In the genomic region with DNA sequence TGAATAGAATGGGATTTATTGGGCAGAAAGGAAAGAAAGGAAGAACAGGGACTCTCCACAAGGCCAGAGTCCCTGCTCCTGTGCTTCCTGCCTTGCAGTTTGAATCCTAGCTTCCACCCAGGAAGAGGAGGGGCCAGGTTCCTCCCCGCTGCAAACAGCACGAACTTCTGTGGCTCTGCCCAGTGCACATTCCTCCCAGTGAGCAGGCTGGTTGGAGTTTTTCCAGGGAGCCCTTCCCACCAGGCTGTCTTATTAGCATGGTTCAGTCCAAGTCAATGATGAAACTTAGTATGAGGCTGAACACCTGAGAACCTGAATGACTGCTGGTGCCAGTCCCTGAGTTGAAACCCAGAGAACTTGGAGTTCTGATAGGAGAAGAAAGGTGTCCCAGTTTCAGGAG, we compare ENCODE assay signal across 1 cellular context.
TF ChIP-seq lines count a peak whose summit lies in the region.

No MANE protein-coding gene starts in this region.

TF ChIP-seq in SK-N-SH, 30 proteins besides CTCF, POLR2A, EP300 and RAD21 (continued from another document):
- no peak for TF ChIP-seq USF1 (IDR thresholded peaks at IDR 0.05; ENCODE audit: borderline replicate concordance, low read depth)
- TF ChIP-seq, protein P1, sequence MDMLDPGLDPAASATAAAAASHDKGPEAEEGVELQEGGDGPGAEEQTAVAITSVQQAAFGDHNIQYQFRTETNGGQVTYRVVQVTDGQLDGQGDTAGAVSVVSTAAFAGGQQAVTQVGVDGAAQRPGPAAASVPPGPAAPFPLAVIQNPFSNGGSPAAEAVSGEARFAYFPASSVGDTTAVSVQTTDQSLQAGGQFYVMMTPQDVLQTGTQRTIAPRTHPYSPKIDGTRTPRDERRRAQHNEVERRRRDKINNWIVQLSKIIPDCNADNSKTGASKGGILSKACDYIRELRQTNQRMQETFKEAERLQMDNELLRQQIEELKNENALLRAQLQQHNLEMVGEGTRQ (IDR thresholded peaks at IDR 0.05; ENCODE audit: borderline replicate concordance, low read depth, low read length): no peak
- TF ChIP-seq SIN3A (IDR thresholded peaks at IDR 0.05; ENCODE audit: borderline replicate concordance, low read depth, low read length): no peak
- no peak; the same call in 1 of the 2 replicates for TF ChIP-seq GABPA (IDR thresholded peaks at IDR 0.05; ENCODE audit: low read depth)
- TF ChIP-seq, protein P2, sequence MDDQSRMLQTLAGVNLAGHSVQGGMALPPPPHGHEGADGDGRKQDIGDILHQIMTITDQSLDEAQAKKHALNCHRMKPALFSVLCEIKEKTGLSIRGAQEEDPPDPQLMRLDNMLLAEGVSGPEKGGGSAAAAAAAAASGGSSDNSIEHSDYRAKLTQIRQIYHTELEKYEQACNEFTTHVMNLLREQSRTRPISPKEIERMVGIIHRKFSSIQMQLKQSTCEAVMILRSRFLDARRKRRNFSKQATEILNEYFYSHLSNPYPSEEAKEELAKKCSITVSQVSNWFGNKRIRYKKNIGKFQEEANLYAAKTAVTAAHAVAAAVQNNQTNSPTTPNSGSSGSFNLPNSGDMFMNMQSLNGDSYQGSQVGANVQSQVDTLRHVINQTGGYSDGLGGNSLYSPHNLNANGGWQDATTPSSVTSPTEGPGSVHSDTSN (IDR thresholded peaks at IDR 0.05): no peak
- no peak for TF ChIP-seq MAX (IDR thresholded peaks at IDR 0.05; ENCODE audit: low read depth)
- TF ChIP-seq POLR2AphosphoS5 (IDR thresholded peaks at IDR 0.05; ENCODE audit: low read depth, low read length): no peak
- no peak for TF ChIP-seq TAF1 (IDR thresholded peaks at IDR 0.05; ENCODE audit: borderline replicate concordance, low read depth, low read length)
- TF ChIP-seq MEF2A (IDR thresholded peaks at IDR 0.05; ENCODE audit: borderline replicate concordance, low read depth): no peak
- no peak for TF ChIP-seq MXI1 (IDR thresholded peaks at IDR 0.05; ENCODE audit: low read depth, low read length)
- TF ChIP-seq SMC3 (IDR thresholded peaks at IDR 0.05; ENCODE audit: low read depth, low read length): no peak
- TF ChIP-seq NRF1 (IDR thresholded peaks at IDR 0.05; ENCODE audit: low read depth, low read length): no peak
- TF ChIP-seq FOSL2 (IDR thresholded peaks at IDR 0.05; ENCODE audit: borderline replicate concordance, low read depth): no peak
